Comparison of ENCODE assay signal across 8 cellular contexts in genomic region chr5:108381955-108382783, GRCh38. TPM values are rescaled to one million over a fixed set of nuclear protein-coding genes. Genes with fewer than 3 reads are reported as not detected.
A peak's percentile ranks its signal among the peaks of the same experiment; 100 is the strongest.
DNase-seq lines count a peak whose midpoint lies in the region; ATAC-seq and TF ChIP-seq lines count a peak whose summit lies in the region.

Gene FBXL17 (minus strand): TSS chr5:108382098.

- DNase-seq in C1 segment of cervical spinal cord (lab: John Stamatoyannopoulos, UW) = peak; percentile 36 to 96 (median 86)
- peak; percentile 96 for DNase-seq in NCI-H774 (lab: John Stamatoyannopoulos, UW)
- peak; percentile 85 to 89 for DNase-seq in activated CD4-positive, alpha-beta T cell treated with anti-CD3 and anti-CD28 coated beads, Interleukin-2, amount 50 U/mL, for 4 hours
- peak; percentile 71 to 94 (median 88) for DNase-seq in dorsolateral prefrontal cortex
- DNase-seq in stimulated activated CD4-positive, alpha-beta T cell treated with anti-CD3 and anti-CD28 coated beads, Interleukin-4, amount 100 ng/mL, for 4 hours = peak; percentile 81 to 90

- H3K4me3 ChIP-seq in dorsolateral prefrontal cortex (peak within 1 kb of the TSS; percentile 58 to 98 (median 91)), liver (ENCODE audit: low read depth in 1 of 3, low read length in 3 of 3) (peak within 1 kb of the TSS; percentile 88 to 92 (median 89))

- ATAC-seq in GM19351 (IDR thresholded peaks at IDR 0.05; ENCODE audit: unreplicated experiment) = peak; percentile 69
- ATAC-seq in HG03521 (IDR thresholded peaks at IDR 0.05; ENCODE audit: unreplicated experiment) = peak; percentile 73

- intact Hi-C loops in dorsolateral prefrontal cortex (cut with DNase I) = no loop called here

- no peaks in the 10 kb centered on the region for H3K9me3 ChIP-seq in liver (ENCODE audit: control insufficient read depth in 4 of 4, low read length in 3 of 4)

- under 1% methylated on average over 82 of the region's 82 CpGs for WGBS in liver

- TF ChIP-seq RAD21 in liver (IDR thresholded peaks at IDR 0.05) = no peak

- TF ChIP-seq CTCF in dorsolateral prefrontal cortex (IDR thresholded peaks at IDR 0.05 in 54 of 56, conservative IDR thresholded peaks at IDR 0.05 in 2 of 56; ENCODE audit: low read depth in 1 of 56, partially characterized antibody in 56 of 56) = peak in 26 of 56 donors; percentile 3 to 52 (median 24)
- no peak for TF ChIP-seq CTCF in liver (IDR thresholded peaks at IDR 0.05; ENCODE audit: low read depth, low read length, missing input control)

- H3K4me1 ChIP-seq in liver (ENCODE audit: control insufficient read depth in 4 of 4, insufficient read depth in 4 of 4, low read length in 3 of 4) = peaks cover 2 to 25% (median 14%) of the 10 kb centered on the region in 4 donors

- no peaks in the 10 kb centered on the region for H3K36me3 ChIP-seq in liver (ENCODE audit: control insufficient read depth in 4 of 4, insufficient read depth in 3 of 4, low read depth in 1 of 4, low read length in 3 of 4)

- H3K27ac ChIP-seq in dorsolateral prefrontal cortex = peak within 1 kb of the TSS; percentile 85 to 100 (median 98)
- peak within 1 kb of the TSS; percentile 93 to 100 for H3K27ac ChIP-seq in liver (ENCODE audit: low read depth in 1 of 2, low read length in 2 of 2)

- H3K9ac ChIP-seq in liver (ENCODE audit: low read depth in 1 of 2, low read length in 2 of 2) = peak within 1 kb of the TSS; percentile 89

- H3K27me3 ChIP-seq in dorsolateral prefrontal cortex = no peaks in the 10 kb centered on the region
- no peaks in the 10 kb centered on the region for H3K27me3 ChIP-seq in liver (ENCODE audit: control insufficient read depth in 4 of 4, insufficient read depth in 4 of 4, low read length in 3 of 4)

TF ChIP-seq in liver, 16 proteins besides CTCF, POLR2A, EP300 and RAD21:
- TF ChIP-seq, protein P1, sequence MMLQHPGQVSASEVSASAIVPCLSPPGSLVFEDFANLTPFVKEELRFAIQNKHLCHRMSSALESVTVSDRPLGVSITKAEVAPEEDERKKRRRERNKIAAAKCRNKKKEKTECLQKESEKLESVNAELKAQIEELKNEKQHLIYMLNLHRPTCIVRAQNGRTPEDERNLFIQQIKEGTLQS (IDR thresholded peaks at IDR 0.05) = no peak
- TF ChIP-seq GABPA (IDR thresholded peaks at IDR 0.05 in 1 of 2, conservative IDR thresholded peaks at IDR 0.05 in 1 of 2) (peak; percentile 65 to 93), HNF4G (IDR thresholded peaks at IDR 0.05) (no peak), FOXA1 (IDR thresholded peaks at IDR 0.05) (no peak), EGR1 (IDR thresholded peaks at IDR 0.05; ENCODE audit: low read depth in 2 of 2) (peak in 1 of 2 donors; percentile 62), JUND (IDR thresholded peaks at IDR 0.05) (peak; percentile 52 to 70), TAF1 (conservative IDR thresholded peaks at IDR 0.05) (peak; percentile 77), REST (IDR thresholded peaks at IDR 0.05) (peak; percentile 75), NR2F2 (IDR thresholded peaks at IDR 0.05) (peak; percentile 96), FOXA2 (IDR thresholded peaks at IDR 0.05) (peak; percentile 53), SP1 (IDR thresholded peaks at IDR 0.05) (peak; percentile 77), HNF4A (conservative IDR thresholded peaks at IDR 0.05) (peak; percentile 22 to 29), YY1 (IDR thresholded peaks at IDR 0.05) (peak; percentile 86), RXRA (IDR thresholded peaks at IDR 0.05) (peak; percentile 69 to 71)
- TF ChIP-seq, protein P2, sequence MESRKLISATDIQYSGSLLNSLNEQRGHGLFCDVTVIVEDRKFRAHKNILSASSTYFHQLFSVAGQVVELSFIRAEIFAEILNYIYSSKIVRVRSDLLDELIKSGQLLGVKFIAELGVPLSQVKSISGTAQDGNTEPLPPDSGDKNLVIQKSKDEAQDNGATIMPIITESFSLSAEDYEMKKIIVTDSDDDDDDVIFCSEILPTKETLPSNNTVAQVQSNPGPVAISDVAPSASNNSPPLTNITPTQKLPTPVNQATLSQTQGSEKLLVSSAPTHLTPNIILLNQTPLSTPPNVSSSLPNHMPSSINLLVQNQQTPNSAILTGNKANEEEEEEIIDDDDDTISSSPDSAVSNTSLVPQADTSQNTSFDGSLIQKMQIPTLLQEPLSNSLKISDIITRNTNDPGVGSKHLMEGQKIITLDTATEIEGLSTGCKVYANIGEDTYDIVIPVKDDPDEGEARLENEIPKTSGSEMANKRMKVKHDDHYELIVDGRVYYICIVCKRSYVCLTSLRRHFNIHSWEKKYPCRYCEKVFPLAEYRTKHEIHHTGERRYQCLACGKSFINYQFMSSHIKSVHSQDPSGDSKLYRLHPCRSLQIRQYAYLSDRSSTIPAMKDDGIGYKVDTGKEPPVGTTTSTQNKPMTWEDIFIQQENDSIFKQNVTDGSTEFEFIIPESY (IDR thresholded peaks at IDR 0.05) = no peak
- TF ChIP-seq, protein P3, sequence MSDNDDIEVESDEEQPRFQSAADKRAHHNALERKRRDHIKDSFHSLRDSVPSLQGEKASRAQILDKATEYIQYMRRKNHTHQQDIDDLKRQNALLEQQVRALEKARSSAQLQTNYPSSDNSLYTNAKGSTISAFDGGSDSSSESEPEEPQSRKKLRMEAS (IDR thresholded peaks at IDR 0.05) = peak; percentile 79

RNA-seq across cellular contexts. Expression of gene FBXL17, which starts in this region (rescaled TPM):
- 10 to 100 TPM; 32.7 to 82.2 (median 56.8) TPM for total RNA-seq in dorsolateral prefrontal cortex
- total RNA-seq in liver = 10 to 100 TPM in 1 of 2 donors, 1 to 10 TPM in 1; 7.2 to 14.1 TPM
- polyA plus RNA-seq in liver = 1 to 10 TPM; 2.1 to 5.4 TPM

Comparison
In these comparisons a context has a peak if more than half of its experiments do, and no peak if none do; other contexts are left out.
1. Peak in every context shown above with its lines: DNase-seq, ATAC-seq, H3K4me3 ChIP-seq and H3K27ac ChIP-seq.